8 cellular contexts compared by ENCODE assay signal in the genomic region with DNA sequence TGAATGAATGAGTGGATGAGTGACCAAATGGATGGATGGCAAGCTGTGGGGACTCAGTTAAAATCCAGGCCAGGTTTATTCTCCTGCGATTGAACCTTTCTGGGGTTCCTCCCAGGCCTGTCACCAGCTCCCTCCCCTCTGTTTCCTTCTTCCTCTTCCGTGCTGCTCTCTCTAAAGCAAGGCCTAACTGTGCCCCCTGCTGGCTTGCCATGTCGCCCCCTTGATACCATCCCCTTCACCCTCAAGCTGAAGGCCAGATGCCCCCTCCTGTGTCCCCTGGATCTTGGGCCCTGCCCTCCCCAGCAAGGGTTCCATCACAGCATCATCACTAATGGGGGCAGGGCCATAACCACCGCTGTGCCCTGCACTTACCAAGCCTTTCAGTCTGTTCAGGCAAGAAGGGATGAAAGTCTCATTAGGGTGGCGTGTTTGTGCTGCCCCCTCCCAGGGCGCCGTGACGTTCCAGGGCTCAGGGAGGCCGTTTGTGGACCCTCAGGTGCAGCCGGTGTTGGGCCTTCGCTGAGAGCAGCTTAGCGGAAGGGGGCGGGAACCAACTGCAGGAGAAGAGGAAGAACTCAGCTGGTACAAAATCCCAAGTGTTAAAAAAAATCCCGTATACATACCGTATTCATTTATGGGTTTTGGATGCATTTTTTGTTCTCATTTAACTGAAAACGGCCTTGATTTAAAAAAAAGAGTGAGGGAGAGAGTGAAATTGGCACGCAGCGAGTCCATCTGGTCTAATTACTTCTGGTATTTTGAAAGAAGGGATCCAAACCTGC.
DNase-seq lines count a peak whose midpoint lies in the region; ATAC-seq and TF ChIP-seq lines count a peak whose summit lies in the region.

No MANE protein-coding gene starts in this region.

- H3K4me3 ChIP-seq in breast epithelium (no peak overlapping the region), upper lobe of right lung (peak overlapping the region; percentile 23), hepatocyte (no peak overlapping the region)

- H3K36me3 ChIP-seq in breast epithelium (no peaks in the 10 kb centered on the region), upper lobe of right lung (no peaks in the 10 kb centered on the region), hepatocyte (replicated peaks; ENCODE audit: insufficient read depth, low read depth) (no peaks in the 10 kb centered on the region)

- no peaks in the 10 kb centered on the region for H3K4me1 ChIP-seq in breast epithelium
- no peaks in the 10 kb centered on the region for H3K4me1 ChIP-seq in foreskin keratinocyte
- no peaks in the 10 kb centered on the region for H3K4me1 ChIP-seq in upper lobe of right lung
- no peaks in the 10 kb centered on the region for H3K4me1 ChIP-seq in hepatocyte (ENCODE audit: insufficient read depth)

- H2AFZ ChIP-seq in hepatocyte: no peak overlapping the region

- H3K27me3 Mint-ChIP-seq in MCF 10A (ENCODE audit: insufficient read depth, unreplicated experiment): no peaks in the 10 kb centered on the region

- no peak overlapping the region for H3K4me3 Mint-ChIP-seq in MCF 10A (ENCODE audit: unreplicated experiment)

- POLR2A ChIA-PET in MCF 10A (lab: Yijun Ruan, JAX): no interaction called here

- no peak overlapping the region for H3K4me2 ChIP-seq in hepatocyte

- H3K4me1 Mint-ChIP-seq in MCF 10A (ENCODE audit: insufficient read depth, unreplicated experiment): no peaks in the 10 kb centered on the region

- H3K9me3 ChIP-seq in breast epithelium: no peaks in the 10 kb centered on the region
- H3K9me3 ChIP-seq in upper lobe of right lung: no peaks in the 10 kb centered on the region
- no peaks in the 10 kb centered on the region for H3K9me3 ChIP-seq in hepatocyte (ENCODE audit: low read depth)

- H3K9me2 ChIP-seq in hepatocyte (replicated peaks; ENCODE audit: insufficient read depth): no peaks in the 10 kb centered on the region

- H3K27ac ChIP-seq in breast epithelium: no peak overlapping the region
- H3K27ac ChIP-seq in foreskin keratinocyte: no peak overlapping the region
- no peak overlapping the region for H3K27ac ChIP-seq in upper lobe of right lung
- no peak overlapping the region for H3K27ac ChIP-seq in hepatocyte

- H3K9me3 Mint-ChIP-seq in MCF 10A (ENCODE audit: unreplicated experiment): no peaks in the 10 kb centered on the region

- H3K36me3 Mint-ChIP-seq in MCF 10A (ENCODE audit: insufficient read depth, unreplicated experiment): no peaks in the 10 kb centered on the region

- intact Hi-C loops in MCF 10A (cut with micrococcal nuclease): no loop called here
- intact Hi-C loops in breast epithelium (cut with DNase I; ENCODE audit: low total_unique reads): no loop called here
- intact Hi-C loops in upper lobe of right lung (cut with DNase I): no loop called here

- ATAC-seq in foreskin keratinocyte (no peak), upper lobe of right lung (peak; percentile 15), GM18870 (IDR thresholded peaks at IDR 0.05; ENCODE audit: unreplicated experiment) (no peak)

- no peak overlapping the region for H3K27ac Mint-ChIP-seq in MCF 10A (ENCODE audit: low read depth, unreplicated experiment)

- CTCF ChIA-PET in MCF 10A (lab: Yijun Ruan, JAX): interaction anchor here (0.6 kb wide), 1 partner anchor 586 kb away, joined by 3 read pairs; no protein-coding TSS in a partner anchor

- H3K27me3 ChIP-seq in breast epithelium (peaks cover 0 to 5% of the 10 kb centered on the region in 2 donors), foreskin keratinocyte (peaks cover 6% of the 10 kb centered on the region), upper lobe of right lung (peaks cover 4% of the 10 kb centered on the region), hepatocyte (no peaks in the 10 kb centered on the region)

- no peak for TF ChIP-seq CTCF in MCF 10A (IDR thresholded peaks at IDR 0.05; ENCODE audit: unreplicated experiment)
- no peak for TF ChIP-seq CTCF in breast epithelium (IDR thresholded peaks at IDR 0.05)
- TF ChIP-seq CTCF in foreskin keratinocyte (conservative IDR thresholded peaks at IDR 0.05): peak; percentile 34
- TF ChIP-seq CTCF in upper lobe of right lung (IDR thresholded peaks at IDR 0.05): no peak
- no peak for TF ChIP-seq CTCF in hepatocyte (IDR thresholded peaks at IDR 0.05; ENCODE audit: poor library complexity)

- no peaks in the 10 kb centered on the region for H3K79me2 ChIP-seq in hepatocyte

- no peaks in the 10 kb centered on the region for H4K20me1 ChIP-seq in hepatocyte (ENCODE audit: insufficient read depth, poor library complexity, severe bottlenecking)

- no peak for TF ChIP-seq POLR2A in breast epithelium (IDR thresholded peaks at IDR 0.05)

- DNase-seq in MCF 10A (ENCODE audit: unreplicated experiment): peak; percentile 3
- no peak for DNase-seq in breast epithelium (ENCODE audit: low spot score in 2 of 2)
- peak; percentile 87 for DNase-seq in NOMO-1 treated with DMSO at 0.1 percent for 48 hours (lab: John Stamatoyannopoulos, UW; ENCODE audit: unreplicated experiment)
- DNase-seq in foreskin keratinocyte: no peak
- DNase-seq in upper lobe of right lung: no peak
- no peak for DNase-seq in stimulated activated CD4-positive, alpha-beta T cell treated with anti-CD3 and anti-CD28 coated beads, Interleukin-4, amount 100 ng/mL, for 24 hours
- no peak for DNase-seq in hepatocyte (ENCODE audit: low spot score)

- WGBS in hepatocyte (ENCODE audit: low lambda C conversion rate, missing lambda C conversion rate): 58% methylated on average over 18 of the region's 18 CpGs

- BruUV-seq in MCF 10A (replicated peaks; lab: Mats Ljungman, UMichigan): no TSS peak

Comparison
In these comparisons a context has a peak if more than half of its experiments do, and no peak if none do; other contexts are left out.
1. DNase-seq: peak in MCF 10A (single experiment) and NOMO-1 treated with DMSO at 0.1 percent for 48 hours (single experiment); none in breast epithelium (0 of 2), foreskin keratinocyte (0 of 2), upper lobe of right lung (single experiment), stimulated activated CD4-positive, alpha-beta T cell treated with anti-CD3 and anti-CD28 coated beads, Interleukin-4, amount 100 ng/mL, for 24 hours (single experiment) and hepatocyte (single experiment).